In genomic region chr2:58665156-58665553, GRCh38 we compare ENCODE assay signal across 6 cellular contexts.
"Had no signal": no experiment of that assay in that cellular context is flagged by ENCODE, and none has a peak within 500 bp of the region (broad histone marks: within the 10 kb centered on the region; RNA-seq: fewer than 3 reads in every experiment).

No MANE protein-coding gene starts in this region.

- FAIRE-seq: HepG2, HTR-8/SVneo had no signal

- DNase-seq: IMR-90, KBM-7, KG1 had no signal

- ATAC-seq: HepG2 had no signal

- H3K27ac ChIP-seq: HL-60 had no signal
